ENCODE assay signal across 1 cellular context in genomic region chr2:95700554-95700953, GRCh38.
TF ChIP-seq lines count a peak whose summit lies in the region.

No MANE protein-coding gene starts in this region.

TF ChIP-seq in HepG2, 621 proteins besides CTCF, POLR2A, EP300 and RAD21 (continued from another document):
- no peak for TF ChIP-seq TAF1 (CRISPR knock-in tag; IDR thresholded peaks at IDR 0.05)
TF ChIP-seq in HepG2: peak in this region for 0.
